In the genomic region with DNA sequence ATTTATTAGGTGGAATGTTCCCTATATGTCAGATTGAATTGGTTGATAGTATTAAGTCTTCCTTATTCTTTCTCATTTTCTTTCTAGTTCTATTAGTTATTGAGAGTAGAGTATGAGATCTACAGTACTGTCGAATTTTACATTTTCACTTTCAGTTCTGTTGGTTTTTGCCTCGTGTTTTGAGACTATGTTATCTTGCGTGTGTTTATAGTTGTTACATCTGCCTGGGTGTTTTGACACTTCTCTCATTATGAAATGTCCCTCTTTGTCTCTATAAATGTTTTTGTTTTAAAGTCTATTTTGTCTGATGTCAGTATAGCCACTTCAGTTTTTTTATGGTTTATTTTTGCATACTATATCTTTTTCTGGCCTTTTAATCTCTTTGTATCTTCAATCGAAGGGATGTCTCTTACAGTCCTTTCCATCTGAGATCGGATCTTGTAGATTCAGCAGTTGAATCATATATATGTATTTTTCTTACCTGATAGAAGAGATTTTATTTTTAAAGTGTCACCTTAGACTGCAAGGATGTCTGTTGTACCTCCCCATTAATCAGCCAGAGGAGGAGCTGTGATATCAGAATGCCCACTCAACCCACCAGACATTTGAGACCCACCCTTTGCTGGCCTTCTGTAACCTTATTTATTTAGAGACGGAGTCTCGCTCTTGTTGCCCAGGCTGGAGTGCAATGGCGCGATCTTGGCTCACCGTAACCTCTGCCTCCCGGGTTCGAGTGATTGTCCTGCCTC, we compare ENCODE assay signal across 12 cellular contexts. TPM values are rescaled to one million over a fixed set of nuclear protein-coding genes. Genes with fewer than 3 reads are reported as not detected.
DNase-seq lines count a peak whose midpoint lies in the region; ATAC-seq and TF ChIP-seq lines count a peak whose summit lies in the region.
"Had no signal": no experiment of that assay in that cellular context is flagged by ENCODE, and none has a peak within 500 bp of the region (broad histone marks: within the 10 kb centered on the region; RNA-seq: fewer than 3 reads in every experiment).

No MANE protein-coding gene starts in this region.

- H3K9me3 ChIP-seq in heart left ventricle (no peaks in the 10 kb centered on the region), psoas muscle (no peaks in the 10 kb centered on the region)

- peaks cover 0 to 28% (median 8%) of the 10 kb centered on the region in 12 donors for H3K4me1 ChIP-seq in heart left ventricle
- H3K4me1 ChIP-seq in psoas muscle: peaks cover 6% of the 10 kb centered on the region
- H3K4me1 ChIP-seq: parathyroid adenoma had no signal

- 67 to 77% (median 71%) methylated on average over 12 of the region's 12 CpGs for WGBS in heart left ventricle, 4 donors
- 67 to 87% (median 73%) methylated on average over 12 of the region's 12 CpGs for WGBS in psoas muscle, 3 donors

- peaks cover 0 to 22% (median 3%) of the 10 kb centered on the region in 9 donors for H3K36me3 ChIP-seq in heart left ventricle
- H3K36me3 ChIP-seq in psoas muscle (ENCODE audit: insufficient read depth in 1 of 2, low read depth in 1 of 2): peaks cover 2 to 9% of the 10 kb centered on the region in 2 donors

- H3K27me3 ChIP-seq in heart left ventricle (no peaks in the 10 kb centered on the region), psoas muscle (ENCODE audit: insufficient read depth in 3 of 3, low read length in 2 of 3) (no peaks in the 10 kb centered on the region)

- intact Hi-C loops in left ventricle myocardium superior (cut with micrococcal nuclease) (no loop called here), heart left ventricle (cut with DNase I) (no loop called here), psoas muscle (cut with DNase I) (no loop called here)

- DNase-seq in left ventricle myocardium superior (no peak), heart left ventricle (no peak), RPMI7951 (ENCODE audit: low read depth) (peak; percentile 4), fibroblast of mammary gland (ENCODE audit: low read depth) (peak; percentile 23), NCI-H1694 treated with DMSO at 0.1 percent for 48 hours (lab: John Stamatoyannopoulos, UW) (no peak), COR-L47 (lab: John Stamatoyannopoulos, UW) (no peak), SIG-M5 (lab: John Stamatoyannopoulos, UW) (no peak), psoas muscle (no peak)
- DNase-seq: activated gamma-delta T cell treated with Interleukin-2 at 50 U/mL for 16 hours, head of caudate nucleus, Kasumi-1 had no signal

- TF ChIP-seq CTCF in heart left ventricle (IDR thresholded peaks at IDR 0.05) (no peak), fibroblast of mammary gland (conservative IDR thresholded peaks at IDR 0.05; ENCODE audit: control insufficient read depth, insufficient read depth, low read depth, low read length) (no peak), psoas muscle (IDR thresholded peaks at IDR 0.05) (no peak)

- ATAC-seq in left ventricle myocardium superior: peak; percentile 48
- ATAC-seq in heart left ventricle: no peak
- no peak for ATAC-seq in psoas muscle

- peak overlapping the region in 5 of 12 donors; percentile 13 to 42 (median 25) for H3K4me3 ChIP-seq in heart left ventricle
- no peak overlapping the region for H3K4me3 ChIP-seq in fibroblast of mammary gland (ENCODE audit: control insufficient read depth, low read depth, low read length)
- H3K4me3 ChIP-seq in psoas muscle: no peak overlapping the region

- H3K27ac ChIP-seq in heart left ventricle: peak overlapping the region in 2 of 12 donors; percentile 8 to 71
- H3K27ac ChIP-seq in psoas muscle: no peak overlapping the region
- H3K27ac ChIP-seq: parathyroid adenoma had no signal

- no peak for TF ChIP-seq POLR2A in heart left ventricle (IDR thresholded peaks at IDR 0.05)

RNA-seq across cellular contexts. Expression of a gene that starts 20.7 kb away (rescaled TPM):
- total RNA-seq in left ventricle myocardium superior (37.0 TPM), heart left ventricle (10 to 100 TPM; 27.8 to 55.9 (median 32.0) TPM), psoas muscle (10 to 100 TPM; 29.2 to 49.6 (median 38.5) TPM)
- polyA plus RNA-seq in heart left ventricle (10 to 100 TPM; 24.5 to 27.1 TPM), psoas muscle (10 to 100 TPM; 29.0 to 31.2 (median 29.6) TPM)
- total RNA-seq in RPMI7951 (2014; rRNA removed; shearing (Covaris generic)): 11.5 and 18.8 TPM in 2 replicates

RNA-seq across cellular contexts. Expression of a gene that starts 34.0 kb away (rescaled TPM):
- total RNA-seq in left ventricle myocardium superior: 17.3 TPM
- total RNA-seq in heart left ventricle: 10 to 100 TPM; 14.1 to 43.6 (median 20.7) TPM
- 10 to 100 TPM; 23.2 to 42.6 TPM for polyA plus RNA-seq in heart left ventricle
- 13.1 and 15.0 TPM in 2 replicates for total RNA-seq in RPMI7951 (2014; rRNA removed; shearing (Covaris generic))
- 10 to 100 TPM in 3 of 4 donors, 1 to 10 TPM in 1; 6.9 to 17.6 (median 14.6) TPM for total RNA-seq in psoas muscle
- 10 to 100 TPM; 12.6 to 18.9 (median 14.2) TPM for polyA plus RNA-seq in psoas muscle

RNA-seq across cellular contexts. Expression of a gene that starts 49.2 kb away (rescaled TPM):
- total RNA-seq in left ventricle myocardium superior: 11.6 TPM
- 10 to 100 TPM in 4 of 9 donors, 1 to 10 TPM in 5; 6.8 to 19.9 (median 9.4) TPM for total RNA-seq in heart left ventricle
- polyA plus RNA-seq in heart left ventricle: 10 to 100 TPM; 12.0 to 20.5 TPM
- 16.3 and 19.1 TPM in 2 replicates for total RNA-seq in RPMI7951 (2014; rRNA removed; shearing (Covaris generic))
- total RNA-seq in psoas muscle: 10 to 100 TPM; 11.7 to 21.2 (median 13.3) TPM
- polyA plus RNA-seq in psoas muscle: 10 to 100 TPM; 15.2 to 27.2 (median 16.5) TPM

Comparison
In these comparisons a context has a peak if more than half of its experiments do, and no peak if none do; other contexts are left out.
1. DNase-seq: peak in RPMI7951 (single experiment) and fibroblast of mammary gland (single experiment); none in left ventricle myocardium superior (single experiment), heart left ventricle (0 of 5), NCI-H1694 treated with DMSO at 0.1 percent for 48 hours (single experiment), COR-L47 (single experiment), SIG-M5 (single experiment) and psoas muscle (0 of 2).